Comparison of ENCODE assay signal across 11 cellular contexts in genomic region chr10:42380926-42381547, GRCh38.
"Had no signal": no experiment of that assay in that cellular context is flagged by ENCODE, and none has a peak within 500 bp of the region (broad histone marks: within the 10 kb centered on the region; RNA-seq: fewer than 3 reads in every experiment).

No MANE protein-coding gene starts in this region.

- H3K9me3 ChIP-seq: HAP-1 had no signal

- H3K4me2 ChIP-seq: GM23338 had no signal

- H3K4me3 ChIP-seq: GM23248, GM23338, HAP-1 had no signal

- DNase-seq: GM23248, GOT3, H7, H9, HCEC 1CT, HFFc6 had no signal

- H3K27ac ChIP-seq: GM23248 had no signal

- H3K36me3 ChIP-seq: HAP-1 had no signal

- FAIRE-seq: H1, H54 had no signal

- H3K9ac ChIP-seq: GM23248 had no signal

- H2AFZ ChIP-seq: GM23248, GM23338 had no signal

- ATAC-seq: GM23338, HCT116 had no signal

- H3K4me1 ChIP-seq: HAP-1 had no signal
